In the genomic region with DNA sequence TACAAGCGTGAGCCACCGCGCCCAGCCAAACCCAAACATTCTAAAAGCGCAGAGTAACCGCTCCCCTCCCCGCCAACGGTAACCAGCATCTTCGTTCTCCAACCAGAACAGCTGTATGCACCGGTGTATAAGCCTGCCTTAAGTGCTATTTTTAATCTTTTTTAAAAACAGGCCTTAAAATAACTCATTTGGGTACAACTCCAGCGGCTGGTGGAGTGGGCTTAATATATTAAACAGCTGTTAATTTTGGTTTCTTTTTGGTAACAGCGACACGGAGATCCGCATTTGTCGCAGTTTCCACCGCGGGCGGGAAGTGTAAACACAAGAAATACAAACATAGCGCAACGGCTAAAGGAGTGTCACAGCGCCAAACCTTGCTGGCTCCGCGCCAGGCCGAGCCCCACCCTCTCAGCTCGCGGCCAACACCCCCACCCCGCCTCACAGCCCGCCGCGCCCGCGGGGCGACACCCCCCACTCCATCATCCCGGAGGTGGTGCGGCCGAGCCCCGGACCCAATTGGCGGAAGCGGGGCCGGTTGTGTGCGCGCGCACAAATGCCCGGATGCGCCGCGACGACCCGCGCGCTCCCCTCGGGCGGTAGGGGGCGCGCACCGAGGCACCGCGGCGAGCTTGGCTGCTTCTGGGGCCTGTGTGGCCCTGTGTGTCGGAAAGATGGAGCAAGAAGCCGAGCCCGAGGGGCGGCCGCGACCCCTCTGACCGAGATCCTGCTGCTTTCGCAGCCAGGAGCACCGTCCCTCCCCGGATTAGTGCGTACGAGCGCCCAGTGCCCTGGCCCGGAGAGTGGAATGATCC, we compare ENCODE assay signal across 1 cellular context.
TF ChIP-seq lines count a peak whose summit lies in the region.

TSS of gene MDM2 (plus strand) at position 602 of the 812 bp plus-strand sequence. CDS start 301 bp downstream, outside the sequence.

TF ChIP-seq in K562, 482 proteins besides CTCF, POLR2A, EP300 and RAD21 (continued from another document and continues in another):
- TF ChIP-seq, protein P1, sequence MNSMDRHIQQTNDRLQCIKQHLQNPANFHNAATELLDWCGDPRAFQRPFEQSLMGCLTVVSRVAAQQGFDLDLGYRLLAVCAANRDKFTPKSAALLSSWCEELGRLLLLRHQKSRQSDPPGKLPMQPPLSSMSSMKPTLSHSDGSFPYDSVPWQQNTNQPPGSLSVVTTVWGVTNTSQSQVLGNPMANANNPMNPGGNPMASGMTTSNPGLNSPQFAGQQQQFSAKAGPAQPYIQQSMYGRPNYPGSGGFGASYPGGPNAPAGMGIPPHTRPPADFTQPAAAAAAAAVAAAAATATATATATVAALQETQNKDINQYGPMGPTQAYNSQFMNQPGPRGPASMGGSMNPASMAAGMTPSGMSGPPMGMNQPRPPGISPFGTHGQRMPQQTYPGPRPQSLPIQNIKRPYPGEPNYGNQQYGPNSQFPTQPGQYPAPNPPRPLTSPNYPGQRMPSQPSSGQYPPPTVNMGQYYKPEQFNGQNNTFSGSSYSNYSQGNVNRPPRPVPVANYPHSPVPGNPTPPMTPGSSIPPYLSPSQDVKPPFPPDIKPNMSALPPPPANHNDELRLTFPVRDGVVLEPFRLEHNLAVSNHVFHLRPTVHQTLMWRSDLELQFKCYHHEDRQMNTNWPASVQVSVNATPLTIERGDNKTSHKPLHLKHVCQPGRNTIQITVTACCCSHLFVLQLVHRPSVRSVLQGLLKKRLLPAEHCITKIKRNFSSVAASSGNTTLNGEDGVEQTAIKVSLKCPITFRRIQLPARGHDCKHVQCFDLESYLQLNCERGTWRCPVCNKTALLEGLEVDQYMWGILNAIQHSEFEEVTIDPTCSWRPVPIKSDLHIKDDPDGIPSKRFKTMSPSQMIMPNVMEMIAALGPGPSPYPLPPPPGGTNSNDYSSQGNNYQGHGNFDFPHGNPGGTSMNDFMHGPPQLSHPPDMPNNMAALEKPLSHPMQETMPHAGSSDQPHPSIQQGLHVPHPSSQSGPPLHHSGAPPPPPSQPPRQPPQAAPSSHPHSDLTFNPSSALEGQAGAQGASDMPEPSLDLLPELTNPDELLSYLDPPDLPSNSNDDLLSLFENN (IDR thresholded peaks at IDR 0.05; ENCODE audit: low read depth in 2 of 2, low read length in 2 of 2), result 0 out of 4 replicates have a peak, but pooled peaks of 1 of the 2 experiments have one; percentile 10
- TF ChIP-seq HMGXB4 (CRISPR knock-in tag; IDR thresholded peaks at IDR 0.05) (no peak), ZNF76 (CRISPR knock-in tag; IDR thresholded peaks at IDR 0.05; ENCODE audit: borderline replicate concordance) (peak; percentile 69), PPARD (CRISPR knock-in tag; IDR thresholded peaks at IDR 0.05) (no peak), EHMT2 (IDR thresholded peaks at IDR 0.05) (no peak), ZNF174 (CRISPR knock-in tag; IDR thresholded peaks at IDR 0.05) (no peak), NFIC (IDR thresholded peaks at IDR 0.05) (peak; percentile 100), ZNF311 (CRISPR knock-in tag; IDR thresholded peaks at IDR 0.05) (no peak), MEIS2 (IDR thresholded peaks at IDR 0.05; ENCODE audit: partially characterized antibody) (peak; percentile 73), EWSR1 (IDR thresholded peaks at IDR 0.05; ENCODE audit: borderline replicate concordance, low read depth, partially characterized antibody) (no peak), ZFP1 (CRISPR knock-in tag; IDR thresholded peaks at IDR 0.05) (no peak), ILF3 (IDR thresholded peaks at IDR 0.05; ENCODE audit: borderline replicate concordance) (no peak; the same call in 1 of the 2 replicates), GABPA (tag; conservative IDR thresholded peaks at IDR 0.05; ENCODE audit: low read depth) (peak; percentile 76), MAFG (tag; conservative IDR thresholded peaks at IDR 0.05) (no peak), HMG20B (CRISPR knock-in tag; IDR thresholded peaks at IDR 0.05) (no peak), BCL6 (CRISPR knock-in tag; IDR thresholded peaks at IDR 0.05) (no peak), ARID1B (IDR thresholded peaks at IDR 0.05) (no peak; the same call in none of the 2 replicates), GABPB2 (CRISPR knock-in tag; conservative IDR thresholded peaks at IDR 0.05) (no peak), BRD9 (IDR thresholded peaks at IDR 0.05; ENCODE audit: low read depth, partially characterized antibody) (peak; percentile 31), ZNF224 (CRISPR knock-in tag; IDR thresholded peaks at IDR 0.05) (no peak), ZNF764 (CRISPR knock-in tag; IDR thresholded peaks at IDR 0.05; ENCODE audit: low read depth) (no peak), SETDB1 (IDR thresholded peaks at IDR 0.05; ENCODE audit: low read length) (no peak), ZNF449 (CRISPR knock-in tag; IDR thresholded peaks at IDR 0.05) (no peak), ZNF274 (IDR thresholded peaks at IDR 0.05; ENCODE audit: borderline replicate concordance, low read depth, low read length) (no peak), SUPT5H (IDR thresholded peaks at IDR 0.05) (peak; percentile 88), MECOM (CRISPR knock-in tag; IDR thresholded peaks at IDR 0.05) (no peak; the same call in 1 of the 2 replicates), TRIM24 (IDR thresholded peaks at IDR 0.05) (no peak), JUND (IDR thresholded peaks at IDR 0.05; ENCODE audit: borderline replicate concordance, low read depth, low read length) (peak; percentile 54), JUND (tag; IDR thresholded peaks at IDR 0.05; ENCODE audit: borderline replicate concordance, low read depth, low read length) (peak; percentile 39; the same call in 1 of the 3 replicates), ZC3H8 (IDR thresholded peaks at IDR 0.05) (no peak)
- TF ChIP-seq, protein P2, sequence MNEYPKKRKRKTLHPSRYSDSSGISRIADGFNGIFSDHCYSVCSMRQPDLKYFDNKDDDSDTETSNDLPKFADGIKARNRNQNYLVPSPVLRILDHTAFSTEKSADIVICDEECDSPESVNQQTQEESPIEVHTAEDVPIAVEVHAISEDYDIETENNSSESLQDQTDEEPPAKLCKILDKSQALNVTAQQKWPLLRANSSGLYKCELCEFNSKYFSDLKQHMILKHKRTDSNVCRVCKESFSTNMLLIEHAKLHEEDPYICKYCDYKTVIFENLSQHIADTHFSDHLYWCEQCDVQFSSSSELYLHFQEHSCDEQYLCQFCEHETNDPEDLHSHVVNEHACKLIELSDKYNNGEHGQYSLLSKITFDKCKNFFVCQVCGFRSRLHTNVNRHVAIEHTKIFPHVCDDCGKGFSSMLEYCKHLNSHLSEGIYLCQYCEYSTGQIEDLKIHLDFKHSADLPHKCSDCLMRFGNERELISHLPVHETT (CRISPR knock-in tag; conservative IDR thresholded peaks at IDR 0.05 in 1 of 2, IDR thresholded peaks at IDR 0.05 in 1 of 2), result peak; percentile 59 to 96; a peak in 2 of 4 replicates
- TF ChIP-seq, protein P3, sequence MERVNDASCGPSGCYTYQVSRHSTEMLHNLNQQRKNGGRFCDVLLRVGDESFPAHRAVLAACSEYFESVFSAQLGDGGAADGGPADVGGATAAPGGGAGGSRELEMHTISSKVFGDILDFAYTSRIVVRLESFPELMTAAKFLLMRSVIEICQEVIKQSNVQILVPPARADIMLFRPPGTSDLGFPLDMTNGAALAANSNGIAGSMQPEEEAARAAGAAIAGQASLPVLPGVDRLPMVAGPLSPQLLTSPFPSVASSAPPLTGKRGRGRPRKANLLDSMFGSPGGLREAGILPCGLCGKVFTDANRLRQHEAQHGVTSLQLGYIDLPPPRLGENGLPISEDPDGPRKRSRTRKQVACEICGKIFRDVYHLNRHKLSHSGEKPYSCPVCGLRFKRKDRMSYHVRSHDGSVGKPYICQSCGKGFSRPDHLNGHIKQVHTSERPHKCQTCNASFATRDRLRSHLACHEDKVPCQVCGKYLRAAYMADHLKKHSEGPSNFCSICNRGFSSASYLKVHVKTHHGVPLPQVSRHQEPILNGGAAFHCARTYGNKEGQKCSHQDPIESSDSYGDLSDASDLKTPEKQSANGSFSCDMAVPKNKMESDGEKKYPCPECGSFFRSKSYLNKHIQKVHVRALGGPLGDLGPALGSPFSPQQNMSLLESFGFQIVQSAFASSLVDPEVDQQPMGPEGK (CRISPR knock-in tag; IDR thresholded peaks at IDR 0.05; ENCODE audit: borderline replicate concordance), result no peak
- TF ChIP-seq, protein P4, sequence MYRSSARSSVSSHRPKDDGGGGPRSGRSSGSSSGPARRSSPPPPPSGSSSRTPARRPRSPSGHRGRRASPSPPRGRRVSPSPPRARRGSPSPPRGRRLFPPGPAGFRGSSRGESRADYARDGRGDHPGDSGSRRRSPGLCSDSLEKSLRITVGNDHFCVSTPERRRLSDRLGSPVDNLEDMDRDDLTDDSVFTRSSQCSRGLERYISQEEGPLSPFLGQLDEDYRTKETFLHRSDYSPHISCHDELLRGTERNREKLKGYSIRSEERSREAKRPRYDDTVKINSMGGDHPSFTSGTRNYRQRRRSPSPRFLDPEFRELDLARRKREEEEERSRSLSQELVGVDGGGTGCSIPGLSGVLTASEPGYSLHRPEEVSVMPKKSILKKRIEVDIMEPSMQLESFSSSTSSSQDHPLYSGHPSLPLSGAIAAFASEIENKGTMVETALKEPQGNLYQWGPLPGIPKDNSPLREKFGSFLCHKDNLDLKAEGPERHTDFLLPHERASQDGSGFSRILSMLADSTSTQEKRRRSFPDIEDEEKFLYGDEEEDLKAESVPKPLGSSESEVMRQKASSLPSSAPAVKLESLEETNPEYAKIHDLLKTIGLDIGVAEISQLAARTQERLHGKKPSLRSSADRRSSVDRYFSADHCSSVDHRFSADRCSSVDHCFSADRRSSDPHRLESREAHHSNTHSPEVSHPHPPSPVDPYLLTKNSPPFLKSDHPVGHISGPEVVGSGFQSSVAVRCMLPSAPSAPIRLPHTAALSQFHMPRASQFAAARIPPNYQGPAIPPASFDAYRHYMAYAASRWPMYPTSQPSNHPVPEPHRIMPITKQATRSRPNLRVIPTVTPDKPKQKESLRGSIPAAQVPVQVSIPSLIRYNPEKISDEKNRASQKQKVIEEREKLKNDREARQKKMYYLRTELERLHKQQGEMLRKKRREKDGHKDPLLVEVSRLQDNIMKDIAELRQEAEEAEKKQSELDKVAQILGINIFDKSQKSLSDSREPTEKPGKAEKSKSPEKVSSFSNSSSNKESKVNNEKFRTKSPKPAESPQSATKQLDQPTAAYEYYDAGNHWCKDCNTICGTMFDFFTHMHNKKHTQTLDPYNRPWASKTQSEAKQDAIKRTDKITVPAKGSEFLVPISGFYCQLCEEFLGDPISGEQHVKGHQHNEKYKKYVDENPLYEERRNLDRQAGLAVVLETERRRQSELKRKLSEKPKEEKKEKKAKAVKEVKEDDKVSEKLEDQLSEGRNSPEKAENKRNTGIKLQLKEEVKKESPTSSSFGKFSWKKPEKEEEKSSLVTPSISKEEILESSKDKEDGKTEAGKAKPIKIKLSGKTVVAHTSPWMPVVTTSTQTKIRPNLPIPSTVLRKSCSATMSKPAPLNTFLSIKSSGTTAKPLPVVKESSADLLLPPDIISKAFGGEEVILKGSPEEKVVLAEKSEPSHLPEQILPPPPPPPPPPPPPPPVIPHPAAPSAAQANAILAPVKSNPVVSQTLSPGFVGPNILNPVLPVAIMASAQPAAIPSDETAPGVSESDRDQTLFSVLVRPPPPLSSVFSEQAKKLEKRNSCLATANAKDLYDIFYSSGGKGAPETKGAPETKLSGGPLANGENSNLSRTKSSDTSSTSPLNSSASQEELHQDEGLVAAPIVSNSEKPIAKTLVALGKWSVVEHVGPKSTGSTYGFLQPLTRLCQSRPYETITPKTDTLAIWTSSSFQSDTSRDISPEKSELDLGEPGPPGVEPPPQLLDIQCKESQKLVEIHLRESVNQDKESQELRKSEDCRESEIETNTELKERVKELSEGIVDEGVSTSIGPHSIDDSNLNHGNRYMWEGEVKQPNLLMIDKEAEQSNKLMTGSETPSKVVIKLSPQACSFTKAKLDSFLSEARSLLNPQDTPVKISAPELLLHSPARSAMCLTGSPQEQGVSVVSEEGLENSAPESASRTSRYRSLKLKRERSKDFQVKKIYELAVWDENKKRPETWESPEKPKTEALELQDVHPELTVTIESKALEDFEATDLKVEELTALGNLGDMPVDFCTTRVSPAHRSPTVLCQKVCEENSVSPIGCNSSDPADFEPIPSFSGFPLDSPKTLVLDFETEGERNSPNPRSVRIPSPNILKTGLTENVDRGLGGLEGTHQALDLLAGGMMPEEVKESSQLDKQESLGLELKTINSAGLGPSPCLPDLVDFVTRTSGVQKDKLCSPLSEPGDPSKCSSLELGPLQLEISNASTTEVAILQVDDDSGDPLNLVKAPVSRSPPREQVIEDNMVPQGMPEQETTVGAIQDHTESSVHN (IDR thresholded peaks at IDR 0.05; ENCODE audit: borderline replicate concordance in 1 of 2, low read depth in 1 of 2), result peak in 1 of 2 experiments; percentile 70; a peak in 1 of 4 replicates
- TF ChIP-seq, protein P5, sequence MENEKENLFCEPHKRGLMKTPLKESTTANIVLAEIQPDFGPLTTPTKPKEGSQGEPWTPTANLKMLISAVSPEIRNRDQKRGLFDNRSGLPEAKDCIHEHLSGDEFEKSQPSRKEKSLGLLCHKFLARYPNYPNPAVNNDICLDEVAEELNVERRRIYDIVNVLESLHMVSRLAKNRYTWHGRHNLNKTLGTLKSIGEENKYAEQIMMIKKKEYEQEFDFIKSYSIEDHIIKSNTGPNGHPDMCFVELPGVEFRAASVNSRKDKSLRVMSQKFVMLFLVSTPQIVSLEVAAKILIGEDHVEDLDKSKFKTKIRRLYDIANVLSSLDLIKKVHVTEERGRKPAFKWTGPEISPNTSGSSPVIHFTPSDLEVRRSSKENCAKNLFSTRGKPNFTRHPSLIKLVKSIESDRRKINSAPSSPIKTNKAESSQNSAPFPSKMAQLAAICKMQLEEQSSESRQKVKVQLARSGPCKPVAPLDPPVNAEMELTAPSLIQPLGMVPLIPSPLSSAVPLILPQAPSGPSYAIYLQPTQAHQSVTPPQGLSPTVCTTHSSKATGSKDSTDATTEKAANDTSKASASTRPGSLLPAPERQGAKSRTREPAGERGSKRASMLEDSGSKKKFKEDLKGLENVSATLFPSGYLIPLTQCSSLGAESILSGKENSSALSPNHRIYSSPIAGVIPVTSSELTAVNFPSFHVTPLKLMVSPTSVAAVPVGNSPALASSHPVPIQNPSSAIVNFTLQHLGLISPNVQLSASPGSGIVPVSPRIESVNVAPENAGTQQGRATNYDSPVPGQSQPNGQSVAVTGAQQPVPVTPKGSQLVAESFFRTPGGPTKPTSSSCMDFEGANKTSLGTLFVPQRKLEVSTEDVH (IDR thresholded peaks at IDR 0.05; ENCODE audit: low read depth, partially characterized antibody), result peak; percentile 71
